ENCODE assay signal across 1 cellular context in genomic region chr20:18566892-18567738, GRCh38.
TF ChIP-seq lines count a peak whose summit lies in the region.

TSS of gene SMIM26 (plus strand) at chr20:18567432. CDS start at chr20:18567479, 47 bp downstream.

TF ChIP-seq in GM12878, 131 proteins besides CTCF, POLR2A, EP300 and RAD21 (continued from another document and continues in another):
- TF ChIP-seq KAT2A (conservative IDR thresholded peaks at IDR 0.05; ENCODE audit: control insufficient read depth, low read depth, low read length) (no peak), ETV6 (conservative IDR thresholded peaks at IDR 0.05 in 1 of 2, IDR thresholded peaks at IDR 0.05 in 1 of 2; ENCODE audit: borderline replicate concordance in 1 of 2, low read depth in 1 of 2) (no peak), BCL11A (IDR thresholded peaks at IDR 0.05; ENCODE audit: low read depth, low read length) (no peak), LARP7 (IDR thresholded peaks at IDR 0.05) (peak; percentile 86), POLR2AphosphoS2 (IDR thresholded peaks at IDR 0.05; ENCODE audit: low read depth, low read length) (peak; percentile 85), HSF1 (IDR thresholded peaks at IDR 0.05; ENCODE audit: low read depth, low read length) (0 out of 2 replicates have a peak, but pooled peaks have one; percentile 10), HCFC1 (IDR thresholded peaks at IDR 0.05; ENCODE audit: low read length) (peak; percentile 70), YBX1 (IDR thresholded peaks at IDR 0.05) (no peak), YY1 (IDR thresholded peaks at IDR 0.05; ENCODE audit: low read depth, low read length) (peak; percentile 57), BMI1 (IDR thresholded peaks at IDR 0.05; ENCODE audit: borderline replicate concordance) (no peak), SKIL (IDR thresholded peaks at IDR 0.05; ENCODE audit: low read depth, poor library complexity, severe bottlenecking) (no peak), SRF (IDR thresholded peaks at IDR 0.05; ENCODE audit: low read depth in 2 of 2, low read length in 2 of 2) (peak in 1 of 2 experiments; percentile 54; a peak in 1 of 4 replicates), MEF2A (IDR thresholded peaks at IDR 0.05; ENCODE audit: insufficient read depth, low read depth, low read length) (no peak), TCF7 (IDR thresholded peaks at IDR 0.05; ENCODE audit: borderline replicate concordance) (no peak), USF1 (IDR thresholded peaks at IDR 0.05; ENCODE audit: borderline replicate concordance, extremely low read length, insufficient read depth, low read depth, low read length) (peak; percentile 70), IRF3 (IDR thresholded peaks at IDR 0.05) (no peak), RAD51 (IDR thresholded peaks at IDR 0.05) (peak; percentile 97), ZBTB40 (IDR thresholded peaks at IDR 0.05; ENCODE audit: borderline replicate concordance) (peak; percentile 97), SUZ12 (IDR thresholded peaks at IDR 0.05; ENCODE audit: unreplicated experiment) (no peak), RCOR1 (conservative IDR thresholded peaks at IDR 0.05; ENCODE audit: low read depth, low read length) (no peak), ZNF274 (IDR thresholded peaks at IDR 0.05; ENCODE audit: insufficient read depth, insufficient read length) (no peak), RFX5 (IDR thresholded peaks at IDR 0.05; ENCODE audit: low read depth, low read length) (no peak), SIX5 (IDR thresholded peaks at IDR 0.05; ENCODE audit: low read depth, low read length, severe bottlenecking) (peak; percentile 26), GABPA (IDR thresholded peaks at IDR 0.05; ENCODE audit: low read depth) (peak; percentile 95), SMAD5 (IDR thresholded peaks at IDR 0.05; ENCODE audit: low read depth) (0 out of 2 replicates have a peak, but pooled peaks have one; percentile 68), PKNOX1 (IDR thresholded peaks at IDR 0.05) (peak; percentile 79), STAT1 (conservative IDR thresholded peaks at IDR 0.05) (no peak), CUX1 (IDR thresholded peaks at IDR 0.05; ENCODE audit: insufficient replicate concordance, low read depth, low read length) (no peak), PML (IDR thresholded peaks at IDR 0.05; ENCODE audit: low read length) (peak; percentile 74), CHD4 (IDR thresholded peaks at IDR 0.05) (no peak), MTA2 (IDR thresholded peaks at IDR 0.05; ENCODE audit: low read depth) (peak; percentile 32; the same call in 1 of the 2 replicates), MTA3 (IDR thresholded peaks at IDR 0.05; ENCODE audit: borderline replicate concordance, low read length) (no peak; the same call in 1 of the 2 replicates), REST (IDR thresholded peaks at IDR 0.05; ENCODE audit: low read depth, low read length) (no peak), RUNX3 (IDR thresholded peaks at IDR 0.05; ENCODE audit: low read length) (peak; percentile 77), CBFB (IDR thresholded peaks at IDR 0.05; ENCODE audit: low read depth) (peak; percentile 55; the same call in 1 of the 2 replicates), NFIC (IDR thresholded peaks at IDR 0.05; ENCODE audit: low read depth, low read length) (no peak), ZZZ3 (IDR thresholded peaks at IDR 0.05; ENCODE audit: control insufficient read depth, insufficient read length, low read depth) (no peak), CBX3 (IDR thresholded peaks at IDR 0.05; ENCODE audit: borderline replicate concordance, low read depth) (no peak), RELB (IDR thresholded peaks at IDR 0.05; ENCODE audit: low read depth) (peak; percentile 64)
